12 cellular contexts compared by ENCODE assay signal in genomic region chr1:218823291-218823900, GRCh38.
DNase-seq lines count a peak whose midpoint lies in the region; ATAC-seq, FAIRE-seq and TF ChIP-seq lines count a peak whose summit lies in the region.
"Had no signal": no experiment of that assay in that cellular context is flagged by ENCODE, and none has a peak within 500 bp of the region (broad histone marks: within the 10 kb centered on the region; RNA-seq: fewer than 3 reads in every experiment).

No MANE protein-coding gene starts in this region.

- peak overlapping the region; percentile 0 for H3K4me2 ChIP-seq in smooth muscle cell

- no peak for FAIRE-seq in GM12891 (lab: Jason Lieb, UNC)

- no peaks in the 10 kb centered on the region for H3K27me3 ChIP-seq in smooth muscle cell (ENCODE audit: low read depth)
- H3K27me3 ChIP-seq: testis had no signal

- H4K20me1 ChIP-seq in smooth muscle cell (ENCODE audit: low read depth) = no peaks in the 10 kb centered on the region

- no peaks in the 10 kb centered on the region for H3K4me1 ChIP-seq in smooth muscle cell (ENCODE audit: low read depth)
- H3K4me1 ChIP-seq: testis had no signal

- no peaks in the 10 kb centered on the region for H3K36me3 ChIP-seq in smooth muscle cell (ENCODE audit: low read depth)

- TF ChIP-seq CTCF in epithelial cell of esophagus (IDR thresholded peaks at IDR 0.05; ENCODE audit: insufficient read depth, low read depth, low read length, missing control alignments) (no peak), smooth muscle cell (IDR thresholded peaks at IDR 0.05; ENCODE audit: borderline replicate concordance, insufficient read depth, poor library complexity, severe bottlenecking) (no peak)

- WGBS in smooth muscle cell (ENCODE audit: low lambda C conversion rate) = 53% methylated on average over 4 of the region's 4 CpGs

- ATAC-seq in GM18909 (IDR thresholded peaks at IDR 0.05; ENCODE audit: poor library complexity, unreplicated experiment) (peak; percentile 90), HG03457 (IDR thresholded peaks at IDR 0.05; ENCODE audit: unreplicated experiment) (peak; percentile 63)
- ATAC-seq: naive thymus-derived CD8-positive, alpha-beta T cell had no signal

- peak overlapping the region; percentile 36 for H3K27ac ChIP-seq in smooth muscle cell (ENCODE audit: low read depth)
- H3K27ac ChIP-seq: testis had no signal

- H3F3A ChIP-seq in smooth muscle cell (ENCODE audit: low read depth) = no peaks in the 10 kb centered on the region

- DNase-seq in epithelial cell of esophagus (ENCODE audit: low read depth) (peak; percentile 40), smooth muscle cell (lab: John Stamatoyannopoulos, UW; ENCODE audit: unreplicated experiment) (no peak), NCI-H748 treated with DMSO at 0.1 percent for 48 hours (lab: John Stamatoyannopoulos, UW) (no peak), GM12891 (ENCODE audit: insufficient read length, low spot score) (no peak), AML-193 (lab: John Stamatoyannopoulos, UW) (no peak)
- DNase-seq in effector CD4-positive, alpha-beta T cell = no peak
- DNase-seq: activated naive CD8-positive, alpha-beta T cell treated with anti-CD3 and anti-CD28 coated beads, Interleukin-2, amount 10 ng/mL, durations not matched to agents 7 days and 5 days; naive thymus-derived CD8-positive, alpha-beta T cell; stimulated activated CD4-positive, alpha-beta T cell treated with anti-CD3 and anti-CD28 coated beads, Interleukin-1b, Interleukin-23, amount 100 ng/mL, for 48 hours; testis had no signal

- H2AFZ ChIP-seq in smooth muscle cell (ENCODE audit: low read depth) = no peak overlapping the region

- no peak for TF ChIP-seq POLR2A in GM12891 (IDR thresholded peaks at IDR 0.05; ENCODE audit: low read depth, low read length)

- H3K9me3 ChIP-seq in smooth muscle cell (replicated peaks; ENCODE audit: low read depth) = no peaks in the 10 kb centered on the region
- H3K9me3 ChIP-seq: testis had no signal

- no peak overlapping the region for H3K9ac ChIP-seq in smooth muscle cell (ENCODE audit: low read depth)

- H3K4me3 ChIP-seq in epithelial cell of esophagus (ENCODE audit: low read length) = no peak overlapping the region
- no peak overlapping the region for H3K4me3 ChIP-seq in smooth muscle cell
- H3K4me3 ChIP-seq: testis had no signal

- no peaks in the 10 kb centered on the region for H3K79me2 ChIP-seq in smooth muscle cell (ENCODE audit: low read depth)

TF ChIP-seq in GM12891, 5 proteins besides CTCF, POLR2A, EP300 and RAD21:
- TF ChIP-seq PAX5 (IDR thresholded peaks at IDR 0.05; ENCODE audit: insufficient read depth, low read length, severe bottlenecking) = no peak
- TF ChIP-seq POU2F2 (IDR thresholded peaks at IDR 0.05; ENCODE audit: low read depth, low read length) = no peak
- TF ChIP-seq TAF1 (IDR thresholded peaks at IDR 0.05; ENCODE audit: low read depth, low read length) = no peak
- no peak for TF ChIP-seq POLR2AphosphoS5 (IDR thresholded peaks at IDR 0.05; ENCODE audit: low read depth, low read length)
- no peak for TF ChIP-seq SPI1 (IDR thresholded peaks at IDR 0.05; ENCODE audit: low read depth, low read length)
